Comparison of ENCODE assay signal across 18 cellular contexts in genomic region chr3:73258057-73258456, GRCh38.
A peak's percentile ranks its signal among the peaks of the same experiment; 100 is the strongest.
DNase-seq lines count a peak whose midpoint lies in the region; ATAC-seq and TF ChIP-seq lines count a peak whose summit lies in the region.
"Had no signal": no experiment of that assay in that cellular context is flagged by ENCODE, and none has a peak within 500 bp of the region (broad histone marks: within the 10 kb centered on the region; RNA-seq: fewer than 3 reads in every experiment).

No MANE protein-coding gene starts in this region.

- H3K27ac ChIP-seq in HEK293 (ENCODE audit: extremely low read depth, low read depth, low read length): peak overlapping the region; percentile 43; the same call in 1 of the 2 replicates
- H3K27ac ChIP-seq: 22Rv1, BLaER1, C4-2B, GM23248 had no signal

- no peaks in the 10 kb centered on the region for H3K9me3 ChIP-seq in HEK293 (ENCODE audit: control insufficient read depth, insufficient read depth, low read depth, low read length)
- H3K9me3 ChIP-seq: BLaER1, Caco-2, HAP-1 had no signal

- H3K4me1 ChIP-seq in HEK293 (ENCODE audit: control insufficient read depth, insufficient read depth, low read length): peaks cover 23% of the 10 kb centered on the region
- H3K4me1 ChIP-seq: BLaER1, Caco-2, HAP-1 had no signal

- no peak overlapping the region for H3K4me3 Mint-ChIP-seq in WTC11
- no peak overlapping the region for H3K4me3 Mint-ChIP-seq in natural killer cell treated with Interleukin-12 subunit alpha and Interleukin-12 subunit beta and Interleukin-15 and Interleukin-18, amount 100 ng/mL, for 72 hours
- H3K4me3 Mint-ChIP-seq: B cell; CD4-positive, CD25-positive, alpha-beta regulatory T cell; CD8-positive, alpha-beta T cell had no signal

- H3K27ac Mint-ChIP-seq in WTC11: no peak overlapping the region
- no peak overlapping the region for H3K27ac Mint-ChIP-seq in natural killer cell treated with Interleukin-12 subunit alpha and Interleukin-12 subunit beta and Interleukin-15 and Interleukin-18, amount 100 ng/mL, for 72 hours
- H3K27ac Mint-ChIP-seq: B cell; CD4-positive, CD25-positive, alpha-beta regulatory T cell; CD8-positive, alpha-beta T cell had no signal

- CTCF ChIA-PET in HEK293 (lab: Yijun Ruan, JAX) (no interaction called here), WTC11 (lab: Charles Lee) (no interaction called here)

- H3K4me3 ChIP-seq in HEK293 (ENCODE audit: low read depth, low read length): no peak overlapping the region
- H3K4me3 ChIP-seq: BLaER1, GM23248, HAP-1 had no signal

- peak; percentile 66 to 74 for DNase-seq in NCI-H526 (lab: John Stamatoyannopoulos, UW)
- no peak for DNase-seq in NCI-H526 treated with DMSO at 0.1 percent for 48 hours (lab: John Stamatoyannopoulos, UW)
- DNase-seq in WTC11 (ENCODE audit: low spot score): no peak
- DNase-seq in NCI-H2196 (lab: John Stamatoyannopoulos, UW; ENCODE audit: unreplicated experiment): no peak
- DNase-seq in NCI-H1436 (lab: John Stamatoyannopoulos, UW): no peak
- DNase-seq in natural killer cell treated with Interleukin-12 subunit alpha and Interleukin-12 subunit beta and Interleukin-15 and Interleukin-18, amount 100 ng/mL, for 72 hours (ENCODE audit: low spot score): no peak
- DNase-seq: Caco-2; CD4-positive, CD25-positive, alpha-beta regulatory T cell; CD8-positive, alpha-beta T cell; DMS153; DND-41; GM23248 had no signal

- POLR2A ChIA-PET in HEK293 (lab: Yijun Ruan, JAX): no interaction called here
- POLR2A ChIA-PET in WTC11 (lab: Charles Lee): no interaction called here

- H3K36me3 ChIP-seq in HEK293 (ENCODE audit: control insufficient read depth in 2 of 2, insufficient read depth in 1 of 2, low read length in 2 of 2): no peaks in the 10 kb centered on the region
- H3K36me3 ChIP-seq: BLaER1, HAP-1 had no signal

- H3K4me1 Mint-ChIP-seq in WTC11: peaks cover 17% of the 10 kb centered on the region
- H3K4me1 Mint-ChIP-seq in natural killer cell treated with Interleukin-12 subunit alpha and Interleukin-12 subunit beta and Interleukin-15 and Interleukin-18, amount 100 ng/mL, for 72 hours (ENCODE audit: low read depth in 2 of 2): no peaks in the 10 kb centered on the region
- H3K4me1 Mint-ChIP-seq: B cell; CD4-positive, CD25-positive, alpha-beta regulatory T cell had no signal

- H3K27me3 Mint-ChIP-seq in WTC11 (ENCODE audit: low read depth): no peaks in the 10 kb centered on the region; the same call in 1 of the 2 replicates
- H3K27me3 Mint-ChIP-seq in natural killer cell treated with Interleukin-12 subunit alpha and Interleukin-12 subunit beta and Interleukin-15 and Interleukin-18, amount 100 ng/mL, for 72 hours: peaks cover 6 to 24% of the 10 kb centered on the region in 2 donors

- H3K36me3 Mint-ChIP-seq in WTC11: no peaks in the 10 kb centered on the region
- H3K36me3 Mint-ChIP-seq in natural killer cell treated with Interleukin-12 subunit alpha and Interleukin-12 subunit beta and Interleukin-15 and Interleukin-18, amount 100 ng/mL, for 72 hours: no peaks in the 10 kb centered on the region
- H3K36me3 Mint-ChIP-seq: CD4-positive, CD25-positive, alpha-beta regulatory T cell; CD8-positive, alpha-beta T cell had no signal

- no peaks in the 10 kb centered on the region for H3K9me3 Mint-ChIP-seq in WTC11
- H3K9me3 Mint-ChIP-seq in natural killer cell treated with Interleukin-12 subunit alpha and Interleukin-12 subunit beta and Interleukin-15 and Interleukin-18, amount 100 ng/mL, for 72 hours: no peaks in the 10 kb centered on the region
- H3K9me3 Mint-ChIP-seq: CD8-positive, alpha-beta T cell had no signal

- TF ChIP-seq CTCF in HEK293 (tag by site-specific recombination; IDR thresholded peaks at IDR 0.05) (no peak), WTC11 (IDR thresholded peaks at IDR 0.05) (no peak)

- peak; percentile 77 for ATAC-seq in WTC11
- no peak for ATAC-seq in natural killer cell treated with Interleukin-12 subunit alpha and Interleukin-12 subunit beta and Interleukin-15 and Interleukin-18, amount 100 ng/mL, for 72 hours
- ATAC-seq: CD8-positive, alpha-beta T cell had no signal

TF ChIP-seq in HEK293, 187 proteins besides CTCF, POLR2A, EP300 and RAD21 (continues in another document):
- TF ChIP-seq ZNF280D (tag by site-specific recombination; IDR thresholded peaks at IDR 0.05) (no peak), ZNF280C (tag by site-specific recombination; IDR thresholded peaks at IDR 0.05) (no peak), ZNF335 (tag by site-specific recombination; conservative IDR thresholded peaks at IDR 0.05) (no peak), ZNF558 (tag by site-specific recombination; IDR thresholded peaks at IDR 0.05) (no peak)

TF ChIP-seq in WTC11, 78 proteins besides CTCF, POLR2A, EP300 and RAD21:
- no peak for TF ChIP-seq MYBL2 (CRISPR knock-in tag; IDR thresholded peaks at IDR 0.05)
- TF ChIP-seq JAZF1 (CRISPR knock-in tag; IDR thresholded peaks at IDR 0.05): no peak
- TF ChIP-seq KAT7 (CRISPR knock-in tag; IDR thresholded peaks at IDR 0.05; ENCODE audit: borderline replicate concordance): no peak
- TF ChIP-seq CDX4 (CRISPR knock-in tag; IDR thresholded peaks at IDR 0.05; ENCODE audit: borderline replicate concordance): no peak
- TF ChIP-seq PREB (CRISPR knock-in tag; IDR thresholded peaks at IDR 0.05; ENCODE audit: borderline replicate concordance): no peak
- TF ChIP-seq ZBTB21 (CRISPR knock-in tag; IDR thresholded peaks at IDR 0.05; ENCODE audit: borderline replicate concordance): no peak
- TF ChIP-seq CREB1 (CRISPR knock-in tag; IDR thresholded peaks at IDR 0.05): no peak
- no peak for TF ChIP-seq NR3C1 (CRISPR knock-in tag; conservative IDR thresholded peaks at IDR 0.05; ENCODE audit: low read depth)
- no peak for TF ChIP-seq IRF1 (CRISPR knock-in tag; IDR thresholded peaks at IDR 0.05)
- TF ChIP-seq ERG (CRISPR knock-in tag; IDR thresholded peaks at IDR 0.05): no peak
- no peak for TF ChIP-seq ZNF416 (CRISPR knock-in tag; IDR thresholded peaks at IDR 0.05)
- TF ChIP-seq MAX (CRISPR knock-in tag; IDR thresholded peaks at IDR 0.05): no peak
- no peak for TF ChIP-seq TP53 (CRISPR knock-in tag; IDR thresholded peaks at IDR 0.05)
- no peak for TF ChIP-seq FOXP4 (CRISPR knock-in tag; IDR thresholded peaks at IDR 0.05)

Comparison
In these comparisons a context has a peak if more than half of its experiments do, and no peak if none do; other contexts are left out.
1. DNase-seq: peak in NCI-H526 (2 of 2); none in NCI-H526 treated with DMSO at 0.1 percent for 48 hours (single experiment), WTC11 (single experiment), NCI-H2196 (single experiment), NCI-H1436 (single experiment) and natural killer cell treated with Interleukin-12 subunit alpha and Interleukin-12 subunit beta and Interleukin-15 and Interleukin-18, amount 100 ng/mL, for 72 hours (single experiment).